26 cellular contexts compared by ENCODE assay signal in the genomic region with DNA sequence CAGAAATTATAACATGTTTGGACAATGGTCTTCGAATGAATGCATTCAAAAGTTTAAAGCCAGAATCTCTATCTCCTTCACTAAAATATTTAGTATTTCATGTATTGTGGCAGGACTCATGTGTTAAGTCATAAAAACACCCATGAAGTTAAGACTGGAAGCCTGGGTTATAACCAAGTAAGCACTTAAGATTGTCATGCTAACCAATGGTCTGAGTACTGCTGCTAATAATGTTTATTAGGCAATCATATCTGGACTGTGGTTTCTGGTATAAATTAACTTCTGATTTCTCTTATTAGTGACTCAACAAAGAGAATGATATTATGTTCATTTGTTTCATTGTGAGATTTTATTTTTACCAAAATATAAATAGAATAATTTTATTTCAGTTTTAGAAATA.
"Had no signal": no experiment of that assay in that cellular context is flagged by ENCODE, and none has a peak within 500 bp of the region (broad histone marks: within the 10 kb centered on the region; RNA-seq: fewer than 3 reads in every experiment).

No MANE protein-coding gene starts in this region.

- H2AFZ ChIP-seq: hepatocyte had no signal

- H3K9me3 ChIP-seq: lower lobe of right lung, ovary, right lobe of liver, stomach, testis, thyroid gland, transverse colon, upper lobe of left lung, vagina had no signal

- H3K27ac ChIP-seq: heart right ventricle, hepatocyte, lower lobe of right lung, ovary, right atrium auricular region, right lobe of liver, spleen, stomach, testis, thyroid gland, transverse colon, upper lobe of left lung, vagina had no signal

- H3K27me3 ChIP-seq: heart right ventricle, hepatocyte, ovary, right atrium auricular region, right lobe of liver, spleen, stomach, testis, thyroid gland, transverse colon, upper lobe of left lung, vagina had no signal

- H3K27me3 Mint-ChIP-seq: naive B cell; natural killer cell treated with Interleukin-12 subunit alpha and Interleukin-12 subunit beta and Interleukin-15 and Interleukin-18, amount 100 ng/mL, for 72 hours; progenitor cell of endocrine pancreas; stimulated activated memory B cell treated with anti-CD40 and anti-IgM and Interleukin-4, amounts not matched to agents 10 μg/mL and 1 μg/mL and 100 μg/mL, for 72 hours had no signal

- H3K4me1 ChIP-seq: heart right ventricle, lower lobe of right lung, right atrium auricular region, right lobe of liver, spleen, stomach, testis, thyroid gland, transverse colon, upper lobe of left lung, vagina had no signal

- H3K4me3 ChIP-seq: heart right ventricle, hepatocyte, lower lobe of right lung, ovary, right atrium auricular region, right lobe of liver, spleen, stomach, testis, thyroid gland, transverse colon, upper lobe of left lung, vagina had no signal

- ATAC-seq: heart right ventricle; left cardiac atrium; left lobe of liver; lower lobe of right lung; natural killer cell treated with Interleukin-12 subunit alpha and Interleukin-12 subunit beta and Interleukin-15 and Interleukin-18, amount 100 ng/mL, for 72 hours; right lobe of liver; stimulated activated memory B cell treated with anti-CD40 and anti-IgM and Interleukin-4, amounts not matched to agents 10 μg/mL and 1 μg/mL and 100 μg/mL, for 72 hours; stimulated activated naive CD8-positive, alpha-beta T cell treated with anti-CD3 and anti-CD28 coated beads, Interleukin-15, Interleukin-2, amounts not matched to agents 100 U/mL and 50 U/mL, for 24 hours had no signal

- H3K36me3 ChIP-seq: heart right ventricle, lower lobe of right lung, ovary, right atrium auricular region, right lobe of liver, spleen, stomach, thyroid gland, transverse colon, upper lobe of left lung, vagina had no signal

- H3K79me2 ChIP-seq: hepatocyte had no signal

- H3K9me3 Mint-ChIP-seq: stimulated activated memory B cell treated with anti-CD40 and anti-IgM and Interleukin-4, amounts not matched to agents 10 μg/mL and 1 μg/mL and 100 μg/mL, for 72 hours had no signal

- H3K4me1 Mint-ChIP-seq: naive B cell; stimulated activated memory B cell treated with anti-CD40 and anti-IgM and Interleukin-4, amounts not matched to agents 10 μg/mL and 1 μg/mL and 100 μg/mL, for 72 hours had no signal

- H3K4me3 Mint-ChIP-seq: mesothelial cell of epicardium; naive B cell; natural killer cell treated with Interleukin-12 subunit alpha and Interleukin-12 subunit beta and Interleukin-15 and Interleukin-18, amount 100 ng/mL, for 72 hours; stimulated activated memory B cell treated with anti-CD40 and anti-IgM and Interleukin-4, amounts not matched to agents 10 μg/mL and 1 μg/mL and 100 μg/mL, for 72 hours had no signal

- H3K36me3 Mint-ChIP-seq: mesothelial cell of epicardium; naive B cell; natural killer cell treated with Interleukin-12 subunit alpha and Interleukin-12 subunit beta and Interleukin-15 and Interleukin-18, amount 100 ng/mL, for 72 hours; stimulated activated memory B cell treated with anti-CD40 and anti-IgM and Interleukin-4, amounts not matched to agents 10 μg/mL and 1 μg/mL and 100 μg/mL, for 72 hours had no signal

- H3K27ac Mint-ChIP-seq: mesothelial cell of epicardium; naive B cell; natural killer cell treated with Interleukin-12 subunit alpha and Interleukin-12 subunit beta and Interleukin-15 and Interleukin-18, amount 100 ng/mL, for 72 hours; progenitor cell of endocrine pancreas; stimulated activated memory B cell treated with anti-CD40 and anti-IgM and Interleukin-4, amounts not matched to agents 10 μg/mL and 1 μg/mL and 100 μg/mL, for 72 hours had no signal

- H3K4me2 ChIP-seq: hepatocyte had no signal

- DNase-seq: heart right ventricle; islet precursor cell; kidney glomerular epithelial cell; left cardiac atrium; lower lobe of right lung; mesendoderm; naive B cell; ovary; right lobe of liver; spleen; stimulated activated CD4-positive, alpha-beta T cell treated with anti-CD3 and anti-CD28 coated beads, Interleukin-4, amount 100 ng/mL, for 4 hours; stimulated activated CD8-positive, alpha-beta memory T cell treated with anti-CD3 and anti-CD28 coated beads, Interleukin-4, amount 100 ng/mL, for 48 hours; stimulated activated naive CD8-positive, alpha-beta T cell treated with anti-CD3 and anti-CD28 coated beads, Interleukin-15, Interleukin-2, amounts not matched to agents 100 U/mL and 50 U/mL, for 24 hours; stomach; testis; thyroid gland; transverse colon; upper lobe of left lung had no signal
